Comparison of ENCODE assay signal across 8 cellular contexts in genomic region chr12:46384451-46385301, GRCh38. TPM values are rescaled to one million over a fixed set of nuclear protein-coding genes. Genes with fewer than 3 reads are reported as not detected.
DNase-seq lines count a peak whose midpoint lies in the region; ATAC-seq and TF ChIP-seq lines count a peak whose summit lies in the region.

No MANE protein-coding gene starts in this region.

- H3K4me1 Mint-ChIP-seq in T-helper 1 cell treated with Interleukin-12 subunit alpha and Interleukin-12 subunit beta and Interleukin-4 antibody, amounts not matched to agents 30 μg/mL and 1 μg/mL, for 36 hours (ENCODE audit: low read depth) = peaks cover 39% of the 10 kb centered on the region
- peaks cover 54% of the 10 kb centered on the region for H3K4me1 Mint-ChIP-seq in activated CD8-positive, alpha-beta T cell treated with anti-CD3 and anti-CD28 coated beads, Interleukin-2, amount 10 ng/mL, durations not matched to agents 7 days and 5 days (ENCODE audit: low read depth)

- 57% methylated on average over 9 of the region's 9 CpGs for WGBS in suprapubic skin

- H3K27me3 Mint-ChIP-seq in T-helper 1 cell treated with Interleukin-12 subunit alpha and Interleukin-12 subunit beta and Interleukin-4 antibody, amounts not matched to agents 30 μg/mL and 1 μg/mL, for 36 hours (ENCODE audit: low read depth) = no peaks in the 10 kb centered on the region
- no peaks in the 10 kb centered on the region for H3K27me3 Mint-ChIP-seq in activated CD8-positive, alpha-beta T cell treated with anti-CD3 and anti-CD28 coated beads, Interleukin-2, amount 10 ng/mL, durations not matched to agents 7 days and 5 days (ENCODE audit: low read depth)

- ATAC-seq in activated CD8-positive, alpha-beta T cell treated with anti-CD3 and anti-CD28 coated beads, Interleukin-2, amount 10 ng/mL, durations not matched to agents 7 days and 5 days = no peak
- ATAC-seq in HG03342 (IDR thresholded peaks at IDR 0.05; ENCODE audit: unreplicated experiment) (no peak), GM21786 (IDR thresholded peaks at IDR 0.05; ENCODE audit: unreplicated experiment) (no peak)

- H3K9me3 Mint-ChIP-seq in T-helper 1 cell treated with Interleukin-12 subunit alpha and Interleukin-12 subunit beta and Interleukin-4 antibody, amounts not matched to agents 30 μg/mL and 1 μg/mL, for 36 hours = no peaks in the 10 kb centered on the region
- H3K9me3 Mint-ChIP-seq in activated CD8-positive, alpha-beta T cell treated with anti-CD3 and anti-CD28 coated beads, Interleukin-2, amount 10 ng/mL, durations not matched to agents 7 days and 5 days (ENCODE audit: insufficient read depth) = no peaks in the 10 kb centered on the region

- H3K36me3 ChIP-seq in iPS-20b (ENCODE audit: insufficient read depth, low read depth, low read length) (peaks cover 21% of the 10 kb centered on the region), suprapubic skin (no peaks in the 10 kb centered on the region)

- no peak for TF ChIP-seq POLR2A in suprapubic skin (IDR thresholded peaks at IDR 0.05)

- H3K4me3 ChIP-seq in iPS-20b (ENCODE audit: low read length) (peak overlapping the region; percentile 93), suprapubic skin (peak overlapping the region; percentile 64)

- peak overlapping the region; percentile 91 for H3K27ac Mint-ChIP-seq in T-helper 1 cell treated with Interleukin-12 subunit alpha and Interleukin-12 subunit beta and Interleukin-4 antibody, amounts not matched to agents 30 μg/mL and 1 μg/mL, for 36 hours
- H3K27ac Mint-ChIP-seq in activated CD8-positive, alpha-beta T cell treated with anti-CD3 and anti-CD28 coated beads, Interleukin-2, amount 10 ng/mL, durations not matched to agents 7 days and 5 days = peak overlapping the region; percentile 95

- DNase-seq in T-helper 1 cell (no peak), suprapubic skin (ENCODE audit: low spot score in 2 of 2) (no peak), mucosa of gallbladder (ENCODE audit: low spot score) (no peak)
- DNase-seq in activated CD8-positive, alpha-beta T cell treated with anti-CD3 and anti-CD28 coated beads, Interleukin-2, amount 10 ng/mL, durations not matched to agents 7 days and 5 days = no peak

- H3K9ac ChIP-seq in iPS-20b (ENCODE audit: low read depth, low read length) = peak overlapping the region; percentile 94

- POLR2A ChIA-PET in activated CD8-positive, alpha-beta T cell treated with anti-CD3 and anti-CD28 coated beads, Interleukin-2, amount 10 ng/mL, durations not matched to agents 7 days and 5 days (lab: Charles Lee) = interaction anchor here (0.6 to 3.2 kb wide), 14 partner anchors 13 to 169 kb away, joined by 3 to 20 read pairs (median 4); partner anchors contain the start of gene SLC38A1

- CTCF ChIA-PET in activated CD8-positive, alpha-beta T cell treated with anti-CD3 and anti-CD28 coated beads, Interleukin-2, amount 10 ng/mL, durations not matched to agents 7 days and 5 days (lab: Charles Lee) = interaction anchor here (1.1 to 1.2 kb wide), 4 partner anchors 9 to 139 kb away, joined by 3 to 6 read pairs (median 4); no protein-coding TSS in a partner anchor

- H3K9me3 ChIP-seq in iPS-20b (ENCODE audit: insufficient read depth, low read depth, low read length) (no peaks in the 10 kb centered on the region), suprapubic skin (no peaks in the 10 kb centered on the region)

- H3K27ac ChIP-seq in iPS-20b (ENCODE audit: low read length) = peak overlapping the region; percentile 93
- H3K27ac ChIP-seq in suprapubic skin = peak overlapping the region; percentile 97

- peak overlapping the region; percentile 92 for H3K4me3 Mint-ChIP-seq in T-helper 1 cell treated with Interleukin-12 subunit alpha and Interleukin-12 subunit beta and Interleukin-4 antibody, amounts not matched to agents 30 μg/mL and 1 μg/mL, for 36 hours
- H3K4me3 Mint-ChIP-seq in activated CD8-positive, alpha-beta T cell treated with anti-CD3 and anti-CD28 coated beads, Interleukin-2, amount 10 ng/mL, durations not matched to agents 7 days and 5 days = peak overlapping the region; percentile 85

- no peak for TF ChIP-seq CTCF in suprapubic skin (IDR thresholded peaks at IDR 0.05)

- peaks cover 8% of the 10 kb centered on the region for H3K36me3 Mint-ChIP-seq in T-helper 1 cell treated with Interleukin-12 subunit alpha and Interleukin-12 subunit beta and Interleukin-4 antibody, amounts not matched to agents 30 μg/mL and 1 μg/mL, for 36 hours (ENCODE audit: low read depth)
- peaks cover 9% of the 10 kb centered on the region for H3K36me3 Mint-ChIP-seq in activated CD8-positive, alpha-beta T cell treated with anti-CD3 and anti-CD28 coated beads, Interleukin-2, amount 10 ng/mL, durations not matched to agents 7 days and 5 days (ENCODE audit: low read depth)

- no peak for TF ChIP-seq EP300 in suprapubic skin (IDR thresholded peaks at IDR 0.05)

- H3K27me3 ChIP-seq in iPS-20b (ENCODE audit: insufficient read depth, low read length) (no peaks in the 10 kb centered on the region), suprapubic skin (no peaks in the 10 kb centered on the region)

- peaks cover 45% of the 10 kb centered on the region for H3K4me1 ChIP-seq in iPS-20b (ENCODE audit: insufficient read depth, low read length)
- peaks cover 65% of the 10 kb centered on the region for H3K4me1 ChIP-seq in suprapubic skin

RNA-seq across cellular contexts. Expression of gene SLC38A2, which starts 12.1 kb away (rescaled TPM):
- 100 to 1,000 TPM; 194 to 200 TPM for total RNA-seq in activated CD8-positive, alpha-beta T cell treated with anti-CD3 and anti-CD28 coated beads, Interleukin-2, amount 10 ng/mL, durations not matched to agents 7 days and 5 days
- 1,000 to 10,000 TPM in 1 of 4 donors, 100 to 1,000 TPM in 3; 632 to 1,386 (median 819) TPM for total RNA-seq in suprapubic skin
- 137 TPM for total RNA-seq in mucosa of gallbladder
